ENCODE assay signal across 1 cellular context in genomic region chr2:109542384-109542783, GRCh38.
TF ChIP-seq lines count a peak whose summit lies in the region.

No MANE protein-coding gene starts in this region.

TF ChIP-seq in IMR-90, 13 proteins besides CTCF, POLR2A, EP300 and RAD21 (continued from another document):
- TF ChIP-seq ELK1 (IDR thresholded peaks at IDR 0.05; ENCODE audit: borderline replicate concordance, low read depth, low read length) (no peak), RFX5 (IDR thresholded peaks at IDR 0.05; ENCODE audit: low read depth, low read length) (no peak), FOS (IDR thresholded peaks at IDR 0.05; ENCODE audit: low read depth, low read length) (no peak), RCOR1 (IDR thresholded peaks at IDR 0.05; ENCODE audit: insufficient replicate concordance, low read length) (no peak), MAFK (IDR thresholded peaks at IDR 0.05; ENCODE audit: low read depth, low read length) (no peak)
TF ChIP-seq in IMR-90: peak in this region for 0.
